ENCODE assay signal across 25 cellular contexts in genomic region chr3:133860519-133860918, GRCh38.
"Had no signal": no experiment of that assay in that cellular context is flagged by ENCODE, and none has a peak within 500 bp of the region (broad histone marks: within the 10 kb centered on the region; RNA-seq: fewer than 3 reads in every experiment).

No MANE protein-coding gene starts in this region.

- H3K27ac ChIP-seq: coronary artery, esophagus muscularis mucosa, heart right ventricle, lower lobe of right lung, neutrophil, parathyroid adenoma, right lobe of liver, suprapubic skin, transverse colon had no signal

- DNase-seq: dermis blood vessel endothelial cell; effector memory CD4-positive, alpha-beta T cell; foreskin melanocyte; glutamatergic neuron; heart right ventricle; hippocampal formation; immature natural killer cell; islet precursor cell; kidney glomerular epithelial cell; left ventricle myocardium superior; lower lobe of right lung; natural killer cell; right lobe of liver; small intestine; stimulated activated CD4-positive, alpha-beta T cell treated with anti-CD3 and anti-CD28 coated beads, Interleukin-15, amount 100 ng/mL, for 24 hours; stimulated activated CD4-positive, alpha-beta T cell treated with anti-CD3 and anti-CD28 coated beads, Interleukin-2, amount 100 ng/mL, for 48 hours; stimulated activated naive CD4-positive, alpha-beta T cell; stimulated activated naive CD8-positive, alpha-beta T cell treated with anti-CD3 and anti-CD28 coated beads, Interleukin-15, amount 100 ng/mL, for 72 hours; transverse colon had no signal

- H3K4me3 Mint-ChIP-seq: immature natural killer cell; natural killer cell; stimulated activated naive CD8-positive, alpha-beta T cell treated with anti-CD3 and anti-CD28 coated beads, Interleukin-15, amount 100 ng/mL, for 72 hours had no signal

- H3K9me3 Mint-ChIP-seq: immature natural killer cell; natural killer cell; stimulated activated naive CD8-positive, alpha-beta T cell treated with anti-CD3 and anti-CD28 coated beads, Interleukin-15, amount 100 ng/mL, for 72 hours had no signal

- H3K9ac ChIP-seq: parathyroid adenoma had no signal

- H3K9me3 ChIP-seq: esophagus muscularis mucosa, heart right ventricle, lower lobe of right lung, neutrophil, right lobe of liver, suprapubic skin, transverse colon had no signal

- H2AFZ ChIP-seq: parathyroid adenoma had no signal

- H3K36me3 ChIP-seq: heart right ventricle, lower lobe of right lung, neutrophil, right lobe of liver, suprapubic skin, transverse colon had no signal

- H3K27ac Mint-ChIP-seq: immature natural killer cell, natural killer cell, progenitor cell of endocrine pancreas had no signal

- ATAC-seq: heart right ventricle; left ventricle myocardium superior; lower lobe of right lung; natural killer cell; right lobe of liver; stimulated activated naive CD8-positive, alpha-beta T cell treated with anti-CD3 and anti-CD28 coated beads, Interleukin-15, amount 100 ng/mL, for 72 hours had no signal

- H3K4me1 Mint-ChIP-seq: immature natural killer cell had no signal

- H3K27me3 Mint-ChIP-seq: stimulated activated naive CD8-positive, alpha-beta T cell treated with anti-CD3 and anti-CD28 coated beads, Interleukin-15, amount 100 ng/mL, for 72 hours had no signal

- H3K4me3 ChIP-seq: coronary artery, esophagus muscularis mucosa, heart right ventricle, lower lobe of right lung, right lobe of liver, suprapubic skin, transverse colon had no signal

- H3K36me3 Mint-ChIP-seq: immature natural killer cell, natural killer cell had no signal

- H3K27me3 ChIP-seq: esophagus muscularis mucosa, heart right ventricle, neutrophil, right lobe of liver, suprapubic skin, transverse colon had no signal

- H3K4me1 ChIP-seq: esophagus muscularis mucosa, lower lobe of right lung, right lobe of liver, suprapubic skin, transverse colon had no signal
